32 cellular contexts compared by ENCODE assay signal in the genomic region with DNA sequence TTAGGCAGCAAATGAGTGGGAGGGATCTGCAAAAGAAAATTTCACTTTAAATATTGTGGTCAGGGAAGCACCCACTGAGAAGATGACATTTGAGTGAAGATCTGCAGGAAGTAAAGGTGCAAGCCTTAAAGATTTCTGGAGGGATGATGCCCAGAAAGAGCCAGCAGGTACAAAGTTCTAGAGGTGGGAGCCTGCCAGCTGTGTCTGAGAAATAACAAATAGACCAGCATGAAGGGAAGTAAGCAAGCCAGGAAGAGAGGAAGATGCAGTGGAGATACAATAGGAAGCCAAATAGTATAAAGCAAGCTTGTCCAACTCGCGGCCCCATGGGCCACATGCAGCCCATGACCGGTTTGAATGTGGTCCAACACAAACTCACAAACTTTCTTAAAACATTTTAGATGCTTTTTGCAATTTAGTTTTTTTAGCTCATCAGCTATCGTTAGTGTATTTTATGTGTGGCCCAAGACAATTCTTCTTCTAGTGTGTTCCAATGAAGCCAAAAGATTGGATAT.
"Had no signal": no experiment of that assay in that cellular context is flagged by ENCODE, and none has a peak within 500 bp of the region (broad histone marks: within the 10 kb centered on the region; RNA-seq: fewer than 3 reads in every experiment).

No MANE protein-coding gene starts in this region.

- H3K4me1 ChIP-seq: adrenal gland, body of pancreas, breast epithelium had no signal

- H3K36me3 ChIP-seq: adrenal gland, brain microvascular endothelial cell, breast epithelium had no signal

- H3K27me3 ChIP-seq: adrenal gland, body of pancreas, brain microvascular endothelial cell, breast epithelium had no signal

- H3K9me3 ChIP-seq: adrenal gland, body of pancreas, breast epithelium had no signal

- H3K27ac ChIP-seq: adrenal gland, body of pancreas, brain microvascular endothelial cell, breast epithelium, VCaP had no signal

- DNase-seq: activated B cell treated with CpG ODN at 0.5 μM for 24 hours; activated CD4-positive, alpha-beta memory T cell treated with anti-CD3 and anti-CD28 coated beads for 36 hours; activated CD4-positive, alpha-beta T cell treated with anti-CD3 and anti-CD28 coated beads for 4 hours; activated CD4-positive, alpha-beta T cell treated with anti-CD3 and anti-CD28 coated beads, Interleukin-2, amount 50 U/mL, for 1 hour; activated CD4-positive, alpha-beta T cell treated with anti-CD3 and anti-CD28 coated beads, Interleukin-2, amount 50 U/mL, for 4 hours; activated CD4-positive, CD25-positive, alpha-beta regulatory T cell treated with anti-CD3 and anti-CD28 coated beads, Interleukin-2, amount 50 U/mL, for 72 hours; activated CD8-positive, alpha-beta memory T cell treated with anti-CD3 and anti-CD28 coated beads, Interleukin-2, amount 50 U/mL, for 4 hours; activated CD8-positive, alpha-beta T cell treated with anti-CD3 and anti-CD28 coated beads for 36 hours; activated effector memory CD4-positive, alpha-beta T cell treated with anti-CD3 and anti-CD28 coated beads, Interleukin-2, amount 50 U/mL, for 16 hours; activated gamma-delta T cell treated with Interleukin-2 at 50 U/mL for 16 hours; activated naive CD4-positive, alpha-beta T cell; activated naive CD4-positive, alpha-beta T cell treated with anti-CD3 and anti-CD28 coated beads for 36 hours; activated naive CD4-positive, alpha-beta T cell treated with anti-CD3 and anti-CD28 coated beads, Interleukin-2, amount 50 U/mL, for 16 hours; activated naive CD8-positive, alpha-beta T cell treated with anti-CD3 and anti-CD28 coated beads for 36 hours; activated T-cell treated with anti-CD3 and anti-CD28 coated beads for 4 hours; activated T-cell treated with anti-CD3 and anti-CD28 coated beads, Interleukin-2, amount 50 U/mL, for 1 hour; activated T-cell treated with anti-CD3 and anti-CD28 coated beads, Interleukin-2, amount 50 U/mL, for 4 hours; activated T-cell treated with anti-CD3 and anti-CD28 coated beads, Interleukin-2, amount 50 U/mL, for 72 hours; adrenal gland; amniotic stem cell; aorta; brain microvascular endothelial cell; central memory CD4-positive, alpha-beta T cell; SW 1271; T-helper 1 cell; T-helper 2 cell; T-helper 9 cell had no signal

- ATAC-seq: activated CD8-positive, alpha-beta T cell treated with anti-CD3 and anti-CD28 coated beads for 36 hours; activated naive CD4-positive, alpha-beta T cell treated with anti-CD3 and anti-CD28 coated beads, Interleukin-2, amount 50 U/mL, for 72 hours; activated T-cell treated with anti-CD3 and anti-CD28 coated beads, Interleukin-2, amount 50 U/mL, for 4 hours; activated T-cell treated with anti-CD3 and anti-CD28 coated beads, Interleukin-2, amount 50 U/mL, for 72 hours; activated T-helper 17 cell treated with anti-CD3 and anti-CD28 coated beads, Interleukin-2, amount 50 U/mL, for 72 hours; body of pancreas had no signal

- H3K4me3 ChIP-seq: adrenal gland, body of pancreas, breast epithelium had no signal
